In the genomic region with DNA sequence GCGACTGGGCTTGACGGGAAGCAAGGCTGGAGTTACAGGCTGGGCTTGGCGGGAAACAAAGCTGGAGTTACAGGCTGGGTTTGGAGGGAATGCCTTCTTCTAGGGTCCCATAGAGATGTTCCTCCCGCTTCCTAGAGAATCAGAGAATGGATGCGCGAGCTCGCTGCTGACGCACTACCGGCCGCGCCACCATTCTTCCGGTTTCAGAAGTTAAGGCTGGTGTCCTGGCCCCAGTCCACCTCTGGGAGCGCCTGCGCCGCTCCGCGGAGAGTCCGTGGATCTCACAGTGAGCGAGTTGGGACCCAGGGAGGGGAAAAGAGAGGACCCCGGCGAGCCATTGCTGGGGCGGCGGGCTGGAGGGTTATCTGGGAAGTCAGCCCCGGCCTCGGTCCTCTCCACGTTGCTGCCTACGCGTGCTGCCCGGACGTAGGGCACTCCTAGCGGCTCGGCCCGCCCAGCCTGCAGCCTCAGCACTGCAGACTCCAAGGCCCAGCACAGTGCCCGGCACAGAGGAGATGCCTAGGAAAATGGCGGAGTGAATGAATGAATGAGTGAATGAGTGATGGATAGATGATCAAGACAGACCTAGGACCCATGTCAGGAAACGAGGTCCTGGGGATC, we compare ENCODE assay signal across 8 cellular contexts.
DNase-seq lines count a peak whose midpoint lies in the region; ATAC-seq and TF ChIP-seq lines count a peak whose summit lies in the region.

A gene (plus strand): TSS at position 206 of the 621 bp plus-strand sequence. CDS start 7,602 bp downstream, outside the sequence.

- peak; percentile 79 for DNase-seq in COLO668 (lab: John Stamatoyannopoulos, UW; ENCODE audit: unreplicated experiment)
- DNase-seq in NB4 (ENCODE audit: low read depth), result peak; percentile 73
- peak; percentile 49 for DNase-seq in activated CD4-positive, alpha-beta T cell treated with anti-CD3 and anti-CD28 coated beads for 1 hour
- DNase-seq in cerebellar cortex (ENCODE audit: low spot score), result peak; percentile 90
- DNase-seq in iPS-NIHi7 (ENCODE audit: extremely low spot score), result peak; percentile 88
- DNase-seq in smooth muscle cell of the brain vasculature (ENCODE audit: low read depth, low spot score), result peak; percentile 70

- ATAC-seq in HG02763 (IDR thresholded peaks at IDR 0.05; ENCODE audit: unreplicated experiment) (no peak), HG03108 (IDR thresholded peaks at IDR 0.05; ENCODE audit: unreplicated experiment) (no peak)

- TF ChIP-seq CTCF in NB4 (IDR thresholded peaks at IDR 0.05; ENCODE audit: low read depth, low read length), result no peak

- H3K4me3 ChIP-seq in NB4 (ENCODE audit: low read depth, low read length), result peak within 1 kb of the TSS; percentile 73

- no peak for TF ChIP-seq POLR2A in NB4 (IDR thresholded peaks at IDR 0.05; ENCODE audit: extremely low read depth, insufficient read length)
